In the genomic region with DNA sequence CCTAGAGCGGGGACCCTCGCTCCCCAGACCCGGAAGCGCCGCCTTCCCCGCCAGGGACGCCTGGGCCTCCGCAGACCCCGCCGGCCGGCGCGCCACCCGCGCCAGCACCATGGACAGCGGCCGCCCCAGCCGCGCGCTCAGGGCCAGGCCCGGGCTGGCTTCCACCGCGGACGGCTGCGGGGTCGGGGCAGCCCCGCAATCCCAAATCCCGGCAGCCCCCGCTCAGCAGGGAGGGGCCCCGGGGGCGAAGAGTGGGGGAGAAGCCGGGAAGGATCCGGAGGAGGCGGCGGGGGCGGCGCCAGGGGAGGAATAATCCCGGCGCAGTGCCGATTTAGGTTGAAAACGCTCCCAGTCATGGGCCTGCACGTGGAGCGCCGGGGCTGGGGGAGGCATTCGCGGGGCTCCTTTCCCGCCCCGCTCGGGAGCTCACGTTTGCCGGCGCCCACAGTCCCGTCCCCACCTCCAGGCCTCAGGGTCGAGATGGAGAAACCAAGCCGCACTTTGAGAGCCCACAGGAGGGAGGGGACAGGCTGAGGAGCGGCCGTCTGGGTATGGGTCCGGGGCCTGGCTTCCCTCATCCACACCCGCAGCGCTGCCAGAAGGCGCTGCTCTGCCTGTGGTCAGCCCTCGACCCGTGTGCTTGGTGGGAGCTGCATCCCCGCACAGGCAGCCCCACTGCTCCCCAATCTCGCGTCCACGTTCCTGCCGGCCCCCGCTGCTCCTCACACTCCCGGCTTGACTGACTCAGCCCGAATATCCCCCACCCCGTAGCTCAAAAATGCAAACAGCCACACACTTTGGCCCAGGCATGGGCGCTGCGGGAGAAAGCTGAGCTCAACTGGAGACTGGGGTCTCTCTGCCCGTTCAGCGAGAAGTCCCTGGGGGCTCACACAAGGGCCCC, we compare ENCODE assay signal across 11 cellular contexts. TPM values are rescaled to one million over a fixed set of nuclear protein-coding genes. Genes with fewer than 3 reads are reported as not detected.
A peak's percentile ranks its signal among the peaks of the same experiment; 100 is the strongest.
DNase-seq lines count a peak whose midpoint lies in the region; ATAC-seq and TF ChIP-seq lines count a peak whose summit lies in the region.
"Had no signal": no experiment of that assay in that cellular context is flagged by ENCODE, and none has a peak within 500 bp of the region (broad histone marks: within the 10 kb centered on the region; RNA-seq: fewer than 3 reads in every experiment).

No MANE protein-coding gene starts in this region.

- ATAC-seq in CD8-positive, alpha-beta T cell, result peak; percentile 85
- peak; percentile 46 to 65 for ATAC-seq in naive B cell (ENCODE audit: low read depth in 2 of 2)

- no peak overlapping the region for H3K27ac ChIP-seq in CD8-positive, alpha-beta T cell (ENCODE audit: low read depth, low read length)
- H3K27ac ChIP-seq: neutrophil had no signal

- H3K4me1 Mint-ChIP-seq in CD8-positive, alpha-beta T cell (ENCODE audit: low read depth), result peaks cover 12% of the 10 kb centered on the region
- peaks cover 0 to 4% (median 0%) of the 10 kb centered on the region in 3 donors for H3K4me1 Mint-ChIP-seq in naive B cell

- TF ChIP-seq CTCF in CD8-positive, alpha-beta T cell (IDR thresholded peaks at IDR 0.05), result no peak
- no peak for TF ChIP-seq CTCF in BE2C (IDR thresholded peaks at IDR 0.05; ENCODE audit: low read depth, low read length)

- POLR2A ChIA-PET in CD8-positive, alpha-beta T cell (lab: Charles Lee), result interaction anchor here (0.5 to 0.9 kb wide), 2 partner anchors 9 to 615 kb away, joined by 3 to 4 read pairs; no protein-coding TSS in a partner anchor

- H3K4me3 Mint-ChIP-seq in CD8-positive, alpha-beta T cell, result no peak overlapping the region
- H3K4me3 Mint-ChIP-seq in naive B cell, result no peak overlapping the region

- intact Hi-C loops in CD8-positive, alpha-beta T cell (cut with DNase I, micrococcal nuclease), result loop anchor here in 1 of 2 experiments (2.0 kb wide), 1 partner anchor 488 kb away; no protein-coding TSS in a partner anchor

- no peaks in the 10 kb centered on the region for H3K9me3 ChIP-seq in CD8-positive, alpha-beta T cell (ENCODE audit: low read length)
- no peaks in the 10 kb centered on the region for H3K9me3 ChIP-seq in BE2C
- H3K9me3 ChIP-seq: neutrophil had no signal

- H3K27me3 ChIP-seq in CD8-positive, alpha-beta T cell (ENCODE audit: insufficient read depth, low read length), result peaks cover 20% of the 10 kb centered on the region
- H3K27me3 ChIP-seq in BE2C, result no peaks in the 10 kb centered on the region

- peak in 2 of 7 experiments; percentile 62 to 74 for DNase-seq in CD8-positive, alpha-beta T cell
- DNase-seq in astrocyte of the hippocampus (ENCODE audit: low read depth, low spot score) (peak; percentile 80), naive B cell (no peak), midbrain (lab: John Stamatoyannopoulos, UW) (no peak), NAMALWA (ENCODE audit: low spot score) (no peak), BE2C (no peak), mucosa of gallbladder (ENCODE audit: low spot score) (no peak)
- DNase-seq: NK-92 treated with Interleukin-12 subunit alpha and Interleukin-12 subunit beta, amount 100 ng/mL, for 24 hours had no signal

- H3K9me3 Mint-ChIP-seq in CD8-positive, alpha-beta T cell, result no peaks in the 10 kb centered on the region
- peaks cover 0 to 2% (median 0%) of the 10 kb centered on the region in 7 donors for H3K9me3 Mint-ChIP-seq in naive B cell

- no peak overlapping the region for H3K27ac Mint-ChIP-seq in CD8-positive, alpha-beta T cell
- H3K27ac Mint-ChIP-seq in naive B cell, result peak overlapping the region in 1 of 6 donors; percentile 82

- no peak overlapping the region for H3K4me3 ChIP-seq in CD8-positive, alpha-beta T cell (ENCODE audit: low read depth, low read length)
- H3K4me3 ChIP-seq in BE2C (ENCODE audit: low read depth, low read length), result no peak overlapping the region

- H3K4me1 ChIP-seq in CD8-positive, alpha-beta T cell (ENCODE audit: insufficient read depth, low read length), result peaks cover 34% of the 10 kb centered on the region
- H3K4me1 ChIP-seq in BE2C, result peaks cover 3% of the 10 kb centered on the region; the same call in 1 of the 2 replicates

- H3K27me3 Mint-ChIP-seq in CD8-positive, alpha-beta T cell (ENCODE audit: low read depth), result peaks cover 12% of the 10 kb centered on the region
- H3K27me3 Mint-ChIP-seq in naive B cell, result peaks cover 9 to 57% (median 16%) of the 10 kb centered on the region in 3 donors

- CTCF ChIA-PET in CD8-positive, alpha-beta T cell (lab: Charles Lee), result interaction anchor here (1.8 to 2.0 kb wide), 2 partner anchors 11 to 40 kb away, joined by 4 to 11 read pairs; partner anchors contain the start of gene CIAO3

- H3K36me3 Mint-ChIP-seq in CD8-positive, alpha-beta T cell, result no peaks in the 10 kb centered on the region
- H3K36me3 Mint-ChIP-seq in naive B cell, result no peaks in the 10 kb centered on the region

- no peaks in the 10 kb centered on the region for H3K36me3 ChIP-seq in CD8-positive, alpha-beta T cell (ENCODE audit: insufficient read depth, low read length)
- H3K36me3 ChIP-seq in BE2C, result peaks cover 12% of the 10 kb centered on the region
- H3K36me3 ChIP-seq: neutrophil had no signal

TF ChIP-seq in PFSK-1, 5 proteins besides CTCF, POLR2A, EP300 and RAD21:
- TF ChIP-seq SIN3A (IDR thresholded peaks at IDR 0.05; ENCODE audit: borderline replicate concordance, insufficient read depth, low read length) (no peak), POLR2AphosphoS5 (IDR thresholded peaks at IDR 0.05; ENCODE audit: low read depth, low read length) (no peak), TAF1 (IDR thresholded peaks at IDR 0.05; ENCODE audit: borderline replicate concordance, insufficient read depth, low read length) (no peak), REST (IDR thresholded peaks at IDR 0.05; ENCODE audit: insufficient read depth in 1 of 2, low read depth in 2 of 2, low read length in 2 of 2) (peak; percentile 90 to 98), FOXP2 (optimal IDR thresholded peaks at IDR 0.05; ENCODE audit: borderline replicate concordance, extremely low read depth, extremely low read length, insufficient read depth) (no peak)
TF ChIP-seq in PFSK-1: peak in this region for 1.

RNA-seq across cellular contexts. Expression of gene FBXL16, which starts 4.7 kb away (rescaled TPM):
- total RNA-seq in CD8-positive, alpha-beta T cell, result 1 to 10 TPM; 4.4 to 4.6 TPM
- polyA plus RNA-seq in PFSK-1 (2012; ENCODE audit: insufficient read length, low read depth), result 29.7 TPM
- 1 to 10 TPM in 1 of 6 donors, under 1 TPM in 4, not detected in 1; 0.23 to 7.9 (median 0.56) TPM for polyA plus RNA-seq in naive B cell (ENCODE audit: low read depth in 6 of 6)
- polyA plus RNA-seq in BE2C (2012; ENCODE audit: insufficient read depth, insufficient read length, low read depth), result 94.6 TPM
- total RNA-seq in mucosa of gallbladder, result 0.78 TPM
- total RNA-seq: fibroblast of lung had no signal

RNA-seq across cellular contexts. Expression of gene WDR24, which starts 10.7 kb away (rescaled TPM):
- 10 to 100 TPM; 11.8 to 12.1 TPM for total RNA-seq in CD8-positive, alpha-beta T cell
- 16.5 TPM for polyA plus RNA-seq in PFSK-1 (2012; ENCODE audit: insufficient read length, low read depth)
- 10 to 100 TPM in 4 of 6 donors, 1 to 10 TPM in 2; 4.6 to 16.2 (median 11.4) TPM for polyA plus RNA-seq in naive B cell (ENCODE audit: low read depth in 6 of 6)
- 67.0 TPM for polyA plus RNA-seq in BE2C (2012; ENCODE audit: insufficient read depth, insufficient read length, low read depth)
- total RNA-seq in mucosa of gallbladder, result 14.8 TPM

RNA-seq across cellular contexts. Expression of gene METRN, which starts 14.0 kb away (rescaled TPM):
- 10 to 100 TPM in 1 of 2 experiments, 1 to 10 TPM in 1; 9.2 to 10.1 TPM for total RNA-seq in CD8-positive, alpha-beta T cell
- 156 TPM for polyA plus RNA-seq in PFSK-1 (2012; ENCODE audit: insufficient read length, low read depth)
- 10 to 100 TPM in 1 of 6 donors, 1 to 10 TPM in 4, not detected in 1; 4.0 to 10.2 (median 6.2) TPM for polyA plus RNA-seq in naive B cell (ENCODE audit: low read depth in 6 of 6)
- polyA plus RNA-seq in BE2C (2012; ENCODE audit: insufficient read depth, insufficient read length, low read depth), result 294 TPM
- 62.0 TPM for total RNA-seq in mucosa of gallbladder

RNA-seq across cellular contexts. Expression of gene JMJD8, which starts 16.8 kb away (rescaled TPM):
- 10 to 100 TPM; 15.8 to 18.7 TPM for total RNA-seq in CD8-positive, alpha-beta T cell
- 21.1 TPM for polyA plus RNA-seq in PFSK-1 (2012; ENCODE audit: insufficient read length, low read depth)
- 10 to 100 TPM; 38.1 to 62.6 (median 40.0) TPM for polyA plus RNA-seq in naive B cell (ENCODE audit: low read depth in 6 of 6)
- 327 TPM for polyA plus RNA-seq in BE2C (2012; ENCODE audit: insufficient read depth, insufficient read length, low read depth)
- 66.7 TPM for total RNA-seq in mucosa of gallbladder

RNA-seq across cellular contexts. Expression of gene ANTKMT, which starts 20.0 kb away (rescaled TPM):
- total RNA-seq in CD8-positive, alpha-beta T cell, result 10 to 100 TPM; 24.7 to 29.6 TPM
- polyA plus RNA-seq in PFSK-1 (2012; ENCODE audit: insufficient read length, low read depth), result 33.6 TPM
- 10 to 100 TPM; 21.5 to 62.0 (median 38.0) TPM for polyA plus RNA-seq in naive B cell (ENCODE audit: low read depth in 6 of 6)
- polyA plus RNA-seq in BE2C (2012; ENCODE audit: insufficient read depth, insufficient read length, low read depth), result 205 TPM
- 54.7 TPM for total RNA-seq in mucosa of gallbladder
